17 cellular contexts compared by ENCODE assay signal in the genomic region with DNA sequence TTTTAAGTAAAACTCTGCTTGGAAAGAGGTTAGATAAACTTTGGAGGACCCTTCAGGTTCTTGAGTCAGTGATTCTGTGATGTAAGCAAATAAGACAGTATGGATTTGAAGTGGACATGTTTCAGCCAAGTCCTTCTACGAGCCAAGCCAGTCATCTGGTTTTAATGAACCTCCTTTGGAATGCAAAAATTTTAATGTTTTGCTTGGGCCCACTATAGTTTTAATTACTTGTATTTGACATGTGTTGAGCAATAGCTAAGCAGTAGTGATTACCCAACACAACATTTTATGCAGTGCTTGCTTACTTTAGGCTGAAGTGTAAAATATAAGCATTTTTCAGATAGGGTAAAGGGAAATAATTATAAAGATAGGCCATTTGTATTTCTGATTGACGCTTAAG.
A peak's percentile ranks its signal among the peaks of the same experiment; 100 is the strongest.
DNase-seq lines count a peak whose midpoint lies in the region; ATAC-seq and TF ChIP-seq lines count a peak whose summit lies in the region.
"Had no signal": no experiment of that assay in that cellular context is flagged by ENCODE, and none has a peak within 500 bp of the region (broad histone marks: within the 10 kb centered on the region; RNA-seq: fewer than 3 reads in every experiment).

No MANE protein-coding gene starts in this region.

- no peak for TF ChIP-seq CTCF in epithelial cell of esophagus (IDR thresholded peaks at IDR 0.05; ENCODE audit: insufficient read depth, low read depth, low read length, missing control alignments)
- TF ChIP-seq CTCF in retinal pigment epithelial cell (conservative IDR thresholded peaks at IDR 0.05; ENCODE audit: low read depth, low read length): no peak

- no peak for ATAC-seq in GM19455 (IDR thresholded peaks at IDR 0.05; ENCODE audit: unreplicated experiment)
- ATAC-seq: K562 had no signal

- H3K4me3 ChIP-seq in epithelial cell of esophagus (ENCODE audit: low read length) (no peak overlapping the region), retinal pigment epithelial cell (ENCODE audit: low read length) (no peak overlapping the region)
- H3K4me3 ChIP-seq: colonic mucosa, K562, testis had no signal

- peak; percentile 85 for DNase-seq in EL
- DNase-seq in NOMO-1 treated with dmso at 0.1 percent for 144 hours (lab: John Stamatoyannopoulos, UW; ENCODE audit: unreplicated experiment): peak; percentile 35
- DNase-seq in epithelial cell of esophagus (ENCODE audit: low read depth): peak; percentile 4
- DNase-seq in retinal pigment epithelial cell (ENCODE audit: low read depth): peak; percentile 70
- DNase-seq in midbrain (lab: John Stamatoyannopoulos, UW): no peak
- no peak for DNase-seq in activated CD4-positive, alpha-beta T cell treated with anti-CD3 and anti-CD28 coated beads, Interleukin-2, amount 50 U/mL, for 48 hours
- DNase-seq: activated CD4-positive, CD25-positive, alpha-beta regulatory T cell treated with anti-CD3 and anti-CD28 coated beads, Interleukin-2, amount 50 U/mL, for 72 hours; activated effector memory CD4-positive, alpha-beta T cell treated with Interleukin-2 at 50 U/mL for 16 hours; colonic mucosa; DND-41; kidney; NCI-H1417; NCI-H2171; T-helper 9 cell; testis had no signal

Comparison
In these comparisons a context has a peak if more than half of its experiments do, and no peak if none do; other contexts are left out.
1. DNase-seq: peak in EL (single experiment), NOMO-1 treated with dmso at 0.1 percent for 144 hours (single experiment), epithelial cell of esophagus (single experiment) and retinal pigment epithelial cell (single experiment); none in midbrain (single experiment) and activated CD4-positive, alpha-beta T cell treated with anti-CD3 and anti-CD28 coated beads, Interleukin-2, amount 50 U/mL, for 48 hours (0 of 2).